In genomic region chr15:63121382-63122001, GRCh38 we compare ENCODE assay signal across 8 cellular contexts. TPM values are rescaled to one million over a fixed set of nuclear protein-coding genes. Genes with fewer than 3 reads are reported as not detected.
DNase-seq lines count a peak whose midpoint lies in the region; ATAC-seq and TF ChIP-seq lines count a peak whose summit lies in the region.

A gene with protein sequence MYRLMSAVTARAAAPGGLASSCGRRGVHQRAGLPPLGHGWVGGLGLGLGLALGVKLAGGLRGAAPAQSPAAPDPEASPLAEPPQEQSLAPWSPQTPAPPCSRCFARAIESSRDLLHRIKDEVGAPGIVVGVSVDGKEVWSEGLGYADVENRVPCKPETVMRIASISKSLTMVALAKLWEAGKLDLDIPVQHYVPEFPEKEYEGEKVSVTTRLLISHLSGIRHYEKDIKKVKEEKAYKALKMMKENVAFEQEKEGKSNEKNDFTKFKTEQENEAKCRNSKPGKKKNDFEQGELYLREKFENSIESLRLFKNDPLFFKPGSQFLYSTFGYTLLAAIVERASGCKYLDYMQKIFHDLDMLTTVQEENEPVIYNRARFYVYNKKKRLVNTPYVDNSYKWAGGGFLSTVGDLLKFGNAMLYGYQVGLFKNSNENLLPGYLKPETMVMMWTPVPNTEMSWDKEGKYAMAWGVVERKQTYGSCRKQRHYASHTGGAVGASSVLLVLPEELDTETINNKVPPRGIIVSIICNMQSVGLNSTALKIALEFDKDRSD (plus strand): TSS chr15:63121861. CDS start chr15:63121872, 11 bp downstream.

- DNase-seq in GM12865 (ENCODE audit: low read depth), result peak; percentile 93
- peak; percentile 71 for DNase-seq in NCI-H1092 treated with DMSO at 0.1 percent for 48 hours (lab: John Stamatoyannopoulos, UW)
- peak; percentile 89 to 93 (median 91) for DNase-seq in adrenal gland
- DNase-seq in heart left ventricle, result peak; percentile 90 to 94 (median 90)
- DNase-seq in pons (ENCODE audit: low spot score), result peak; percentile 82
- peak; percentile 89 for DNase-seq in transverse colon

- H3K4me1 ChIP-seq in adrenal gland (replicated peaks in 1 of 2), result peaks cover 0 to 16% of the 10 kb centered on the region in 2 donors
- peaks cover 0 to 15% (median 7%) of the 10 kb centered on the region in 12 donors for H3K4me1 ChIP-seq in heart left ventricle
- peaks cover 0 to 13% (median 4%) of the 10 kb centered on the region in 4 donors for H3K4me1 ChIP-seq in transverse colon

- TF ChIP-seq CTCF in GM12865 (IDR thresholded peaks at IDR 0.05; ENCODE audit: insufficient read depth, low read depth, low read length, missing control alignments), result no peak
- TF ChIP-seq CTCF in adrenal gland (IDR thresholded peaks at IDR 0.05), result no peak
- TF ChIP-seq CTCF in heart left ventricle (IDR thresholded peaks at IDR 0.05), result no peak
- no peak for TF ChIP-seq CTCF in transverse colon (IDR thresholded peaks at IDR 0.05)

- no peak for TF ChIP-seq EP300 in transverse colon (IDR thresholded peaks at IDR 0.05; ENCODE audit: low read depth)

- peak; percentile 71 for ATAC-seq in HG02588 (IDR thresholded peaks at IDR 0.05; ENCODE audit: unreplicated experiment)
- ATAC-seq in heart left ventricle, result peak; percentile 91 to 98 (median 94)

- intact Hi-C loops in T-helper 1 cell treated with Interleukin-12 subunit alpha and Interleukin-12 subunit beta and Interleukin-4 antibody, amounts not matched to agents 30 ng/mL and 1 ng/mL, for 36 hours (cut with micrococcal nuclease), result loop anchor here (1.0 to 2.0 kb wide), 6 partner anchors 36 to 973 kb away; partner anchors contain the start of genes APH1B, RAB8B, RPS27L and SNX1
- intact Hi-C loops in adrenal gland (cut with DNase I), result no loop called here
- intact Hi-C loops in heart left ventricle (cut with DNase I), result loop anchor here in 2 of 10 donors (2.0 to 5.0 kb wide), 2 partner anchors 35 to 66 kb away; partner anchors contain the start of genes RAB8B (in 1 of the 2) and RPS27L (in 1 of the 2)
- intact Hi-C loops in transverse colon (cut with DNase I; ENCODE audit: low total_unique reads), result no loop called here

- no peaks in the 10 kb centered on the region for H3K9me3 ChIP-seq in adrenal gland (replicated peaks in 1 of 3)
- H3K9me3 ChIP-seq in heart left ventricle, result peaks cover 0 to 16% (median 0%) of the 10 kb centered on the region in 12 donors
- peaks cover 8 to 10% of the 10 kb centered on the region in 2 donors for H3K9me3 ChIP-seq in transverse colon

- in situ Hi-C loops in transverse colon (cut with MboI; ENCODE audit: low pct_ligation_motif_present in 1 of 4, low pct_unique_long_range_greater_than_20kb in 1 of 4, low sequenced_read_pairs in 3 of 4), result no loop called here

- WGBS in adrenal gland, 4 donors, result 2 to 4% (median 3%) methylated on average over 21 to 40 of the region's 40 CpGs
- WGBS in heart left ventricle, 4 donors, result 1 to 2% (median 2%) methylated on average over 27 to 40 of the region's 40 CpGs
- WGBS in transverse colon (ENCODE audit: low coverage in 1 of 2), 2 donors, result 4 to 14% methylated on average over 5 to 40 of the region's 40 CpGs

- no peaks in the 10 kb centered on the region for H3K27me3 ChIP-seq in adrenal gland
- no peaks in the 10 kb centered on the region for H3K27me3 ChIP-seq in heart left ventricle
- no peaks in the 10 kb centered on the region for H3K27me3 ChIP-seq in transverse colon

- TF ChIP-seq POLR2A in adrenal gland (IDR thresholded peaks at IDR 0.05) (peak; percentile 66 to 92), heart left ventricle (IDR thresholded peaks at IDR 0.05) (peak in 1 of 2 donors; percentile 44), transverse colon (IDR thresholded peaks at IDR 0.05) (peak; percentile 85)

- H3K27ac ChIP-seq in adrenal gland, result peak within 1 kb of the TSS; percentile 90 to 98 (median 95)
- peak within 1 kb of the TSS; percentile 88 to 97 (median 94) for H3K27ac ChIP-seq in heart left ventricle
- H3K27ac ChIP-seq in transverse colon, result peak within 1 kb of the TSS; percentile 95 to 98 (median 97)

- H3K4me3 ChIP-seq in GM12865 (ENCODE audit: low read depth, low read length) (peak within 1 kb of the TSS; percentile 80), adrenal gland (peak within 1 kb of the TSS; percentile 94 to 98 (median 95)), heart left ventricle (peak within 1 kb of the TSS; percentile 72 to 99 (median 95)), transverse colon (peak within 1 kb of the TSS; percentile 83 to 99 (median 91))

- H3K36me3 ChIP-seq in adrenal gland (replicated peaks in 1 of 2), result no peaks in the 10 kb centered on the region
- peaks cover 0 to 18% (median 7%) of the 10 kb centered on the region in 9 donors for H3K36me3 ChIP-seq in heart left ventricle
- peaks cover 0 to 5% (median 0%) of the 10 kb centered on the region in 4 donors for H3K36me3 ChIP-seq in transverse colon

RNA-seq across cellular contexts. Expression of the gene that starts here (rescaled TPM):
- total RNA-seq in T-helper 1 cell treated with Interleukin-12 subunit alpha and Interleukin-12 subunit beta and Interleukin-4 antibody, amounts not matched to agents 30 ng/mL and 1 ng/mL, for 36 hours, result 16.8 and 19.6 TPM in 2 replicates
- total RNA-seq in adrenal gland (10 to 100 TPM; 25.3 to 41.2 (median 33.4) TPM), heart left ventricle (10 to 100 TPM; 17.9 to 31.0 (median 22.7) TPM), transverse colon (10 to 100 TPM in 3 of 4 donors, 1 to 10 TPM in 1; 6.7 to 20.6 (median 19.6) TPM)
- polyA plus RNA-seq in adrenal gland (10 to 100 TPM; 15.4 to 68.2 (median 19.7) TPM), heart left ventricle (10 to 100 TPM; 21.6 to 25.9 TPM)

Comparison
In these comparisons a context has a peak if more than half of its experiments do, and no peak if none do; other contexts are left out.
1. Peak in every context shown above with its lines: DNase-seq, ATAC-seq, H3K4me3 ChIP-seq and H3K27ac ChIP-seq.